8 cellular contexts compared by ENCODE assay signal in genomic region chr19:2494447-2495129, GRCh38. TPM values are rescaled to one million over a fixed set of nuclear protein-coding genes. Genes with fewer than 3 reads are reported as not detected.
DNase-seq lines count a peak whose midpoint lies in the region; ATAC-seq and TF ChIP-seq lines count a peak whose summit lies in the region.

No MANE protein-coding gene starts in this region.

- peaks cover 19% of the 10 kb centered on the region for H3K4me1 Mint-ChIP-seq in activated naive CD4-positive, alpha-beta T cell treated with anti-CD3 and anti-CD28 coated beads for 36 hours (ENCODE audit: low read depth)
- H3K4me1 Mint-ChIP-seq in nephron progenitor cell, result peaks cover 40% of the 10 kb centered on the region

- peak overlapping the region; percentile 51; the same call in 1 of the 2 replicates for H2AFZ ChIP-seq in OCI-LY7 (ENCODE audit: low read length)

- DNase-seq in OCI-LY7 (ENCODE audit: low spot score), result peak; percentile 51
- DNase-seq in activated naive CD4-positive, alpha-beta T cell treated with anti-CD3 and anti-CD28 coated beads for 36 hours, result peak; percentile 64
- peak; percentile 67 for DNase-seq in nephron progenitor cell
- peak; percentile 73 to 95 for DNase-seq in upper lobe of left lung

- H3K4me3 ChIP-seq in OCI-LY7 (ENCODE audit: low read depth, low read length, poor library complexity, severe bottlenecking) (peak overlapping the region; percentile 67), gastroesophageal sphincter (peak overlapping the region; percentile 29 to 64), upper lobe of left lung (peak overlapping the region; percentile 50 to 68 (median 58))

- no TSS peak for BruUV-seq in OCI-LY7 (replicated peaks; lab: Mats Ljungman, UMichigan)

- TF ChIP-seq POLR2A in GM18505 (IDR thresholded peaks at IDR 0.05; ENCODE audit: borderline replicate concordance, extremely low read depth, insufficient read depth, insufficient read length), result peak; percentile 20
- no peak for TF ChIP-seq POLR2A in gastroesophageal sphincter (IDR thresholded peaks at IDR 0.05)
- TF ChIP-seq POLR2A in upper lobe of left lung (IDR thresholded peaks at IDR 0.05), result peak in 1 of 4 donors; percentile 64

- peak overlapping the region; percentile 73 for H3K4me2 ChIP-seq in OCI-LY7 (ENCODE audit: low read length)

- H3K27me3 ChIP-seq in gastroesophageal sphincter, result no peaks in the 10 kb centered on the region
- H3K27me3 ChIP-seq in upper lobe of left lung, result peaks cover 0 to 5% (median 0%) of the 10 kb centered on the region in 4 donors

- no peak for TF ChIP-seq CTCF in 22Rv1 (IDR thresholded peaks at IDR 0.05)
- no peak for TF ChIP-seq CTCF in OCI-LY7 (conservative IDR thresholded peaks at IDR 0.05; ENCODE audit: low read length)
- TF ChIP-seq CTCF in gastroesophageal sphincter (IDR thresholded peaks at IDR 0.05), result no peak
- TF ChIP-seq CTCF in nephron progenitor cell (IDR thresholded peaks at IDR 0.05), result no peak
- TF ChIP-seq CTCF in upper lobe of left lung (IDR thresholded peaks at IDR 0.05), result no peak

- no peaks in the 10 kb centered on the region for H3K9me3 ChIP-seq in OCI-LY7 (ENCODE audit: low read length)
- no peaks in the 10 kb centered on the region for H3K9me3 ChIP-seq in gastroesophageal sphincter
- no peaks in the 10 kb centered on the region for H3K9me3 ChIP-seq in upper lobe of left lung

- no peaks in the 10 kb centered on the region for H4K20me1 ChIP-seq in OCI-LY7 (ENCODE audit: insufficient read depth, low read length)

- CTCF ChIA-PET in OCI-LY7 (lab: Charles Lee; ENCODE audit: unreplicated experiment), result no interaction called here
- CTCF ChIA-PET in activated naive CD4-positive, alpha-beta T cell treated with anti-CD3 and anti-CD28 coated beads for 36 hours (lab: Charles Lee), result no interaction called here

- H3K27ac Mint-ChIP-seq in activated naive CD4-positive, alpha-beta T cell treated with anti-CD3 and anti-CD28 coated beads for 36 hours, result no peak overlapping the region
- H3K27ac Mint-ChIP-seq in nephron progenitor cell, result peak overlapping the region; percentile 16

- WGBS in gastroesophageal sphincter (ENCODE audit: low coverage in 1 of 2), 2 donors, result no CpG with 5 or more reads among the region's 72 CpGs
- 0 to 35% methylated on average over 1 to 20 of the region's 72 CpGs for WGBS in upper lobe of left lung, 2 donors

- no peaks in the 10 kb centered on the region for H3K79me2 ChIP-seq in OCI-LY7 (ENCODE audit: insufficient read depth, low read depth, low read length)

- H3K27me3 Mint-ChIP-seq in activated naive CD4-positive, alpha-beta T cell treated with anti-CD3 and anti-CD28 coated beads for 36 hours (ENCODE audit: low read depth), result peaks cover 40% of the 10 kb centered on the region
- peaks cover 34% of the 10 kb centered on the region for H3K27me3 Mint-ChIP-seq in nephron progenitor cell (ENCODE audit: low read depth, poor library complexity)

- H3K27ac ChIP-seq in 22Rv1 (peak overlapping the region; percentile 88), OCI-LY7 (ENCODE audit: low read depth, low read length, poor library complexity, severe bottlenecking) (no peak overlapping the region), gastroesophageal sphincter (peak overlapping the region; percentile 24 to 97 (median 94)), upper lobe of left lung (peak overlapping the region; percentile 86 to 91 (median 88))

- no peaks in the 10 kb centered on the region for H3K9me3 Mint-ChIP-seq in activated naive CD4-positive, alpha-beta T cell treated with anti-CD3 and anti-CD28 coated beads for 36 hours
- no peaks in the 10 kb centered on the region for H3K9me3 Mint-ChIP-seq in nephron progenitor cell

- peaks cover 68% of the 10 kb centered on the region for H3K4me1 ChIP-seq in OCI-LY7 (ENCODE audit: insufficient read depth, low read length, poor library complexity, severe bottlenecking)
- peaks cover 0 to 47% (median 35%) of the 10 kb centered on the region in 3 donors for H3K4me1 ChIP-seq in gastroesophageal sphincter
- H3K4me1 ChIP-seq in upper lobe of left lung, result peaks cover 45 to 67% (median 48%) of the 10 kb centered on the region in 4 donors

- TF ChIP-seq EP300 in gastroesophageal sphincter (IDR thresholded peaks at IDR 0.05) (peak; percentile 17), upper lobe of left lung (IDR thresholded peaks at IDR 0.05) (no peak)

- H3K36me3 Mint-ChIP-seq in activated naive CD4-positive, alpha-beta T cell treated with anti-CD3 and anti-CD28 coated beads for 36 hours (ENCODE audit: low read depth), result no peaks in the 10 kb centered on the region
- no peaks in the 10 kb centered on the region for H3K36me3 Mint-ChIP-seq in nephron progenitor cell (ENCODE audit: low read depth)

- intact Hi-C loops in OCI-LY7 (cut with micrococcal nuclease; ENCODE audit: unreplicated experiment), result no loop called here
- intact Hi-C loops in activated naive CD4-positive, alpha-beta T cell treated with anti-CD3 and anti-CD28 coated beads for 36 hours (cut with micrococcal nuclease), result no loop called here

- no peaks in the 10 kb centered on the region for H3K9me2 ChIP-seq in OCI-LY7 (ENCODE audit: insufficient read depth, low read length)

- peak overlapping the region; percentile 58 for H3K4me3 Mint-ChIP-seq in activated naive CD4-positive, alpha-beta T cell treated with anti-CD3 and anti-CD28 coated beads for 36 hours
- H3K4me3 Mint-ChIP-seq in nephron progenitor cell, result peak overlapping the region; percentile 78

- H3K36me3 ChIP-seq in OCI-LY7 (ENCODE audit: insufficient read depth, low read length), result no peaks in the 10 kb centered on the region
- H3K36me3 ChIP-seq in gastroesophageal sphincter, result no peaks in the 10 kb centered on the region
- no peaks in the 10 kb centered on the region for H3K36me3 ChIP-seq in upper lobe of left lung

- ATAC-seq in GM18505 (IDR thresholded peaks at IDR 0.05; ENCODE audit: unreplicated experiment) (no peak), gastroesophageal sphincter (peak; percentile 85), upper lobe of left lung (ENCODE audit: low FRiP score in 2 of 2) (peak; percentile 64 to 87), HG03378 (IDR thresholded peaks at IDR 0.05; ENCODE audit: unreplicated experiment) (no peak)

- POLR2A ChIA-PET in OCI-LY7 (lab: Charles Lee), result interaction anchor here (0.7 kb wide), 1 partner anchor 19 kb away, joined by 3 read pairs; the partner anchor contains the start of gene GADD45B

RNA-seq across cellular contexts. Expression of gene GADD45B, which starts 18.7 kb away (rescaled TPM):
- total RNA-seq in OCI-LY7 (2014; rRNA removed; shearing (Covaris generic)), result 98.4 and 102 TPM in 2 replicates
- total RNA-seq in OCI-LY7 (2022) (36.5 and 40.5 TPM in 2 replicates), gastroesophageal sphincter (100 to 1,000 TPM in 1 of 4 donors, 10 to 100 TPM in 3; 69.9 to 374 (median 88.7) TPM), upper lobe of left lung (100 to 1,000 TPM in 4 of 6 donors, 10 to 100 TPM in 2; 93.2 to 247 (median 139) TPM)
- 100 to 1,000 TPM; 107 to 112 TPM for total RNA-seq in activated naive CD4-positive, alpha-beta T cell treated with anti-CD3 and anti-CD28 coated beads for 36 hours

RNA-seq across cellular contexts. Expression of gene LMNB2, which starts 37.8 kb away (rescaled TPM):
- total RNA-seq in OCI-LY7 (2014; rRNA removed; shearing (Covaris generic)), result 141 and 150 TPM in 2 replicates
- total RNA-seq in OCI-LY7 (2022) (113 and 117 TPM in 2 replicates), gastroesophageal sphincter (10 to 100 TPM; 17.4 to 41.5 (median 26.8) TPM), upper lobe of left lung (10 to 100 TPM; 15.7 to 49.7 (median 28.2) TPM)
- total RNA-seq in activated naive CD4-positive, alpha-beta T cell treated with anti-CD3 and anti-CD28 coated beads for 36 hours, result 100 to 1,000 TPM in 1 of 2 experiments, 10 to 100 TPM in 1; 97.7 to 101 TPM

Comparison
In these comparisons a context has a peak if more than half of its experiments do, and no peak if none do; other contexts are left out.
1. ATAC-seq: peak in gastroesophageal sphincter (single experiment) and upper lobe of left lung (2 of 2); none in GM18505 (single experiment) and HG03378 (single experiment).
2. Peak in every context shown above with its lines, with median percentiles within 50 percentile points of each other: DNase-seq and H3K4me3 ChIP-seq.